Comparison of ENCODE assay signal across 1 cellular context in genomic region chr19:14786421-14786851, GRCh38.
TF ChIP-seq lines count a peak whose summit lies in the region.

No MANE protein-coding gene starts in this region.

TF ChIP-seq in HEK293, 187 proteins besides CTCF, POLR2A, EP300 and RAD21 (continued from another document):
- TF ChIP-seq ZBTB10 (tag by site-specific recombination; IDR thresholded peaks at IDR 0.05): no peak
- TF ChIP-seq ZNF654 (tag by site-specific recombination; IDR thresholded peaks at IDR 0.05; ENCODE audit: low read depth): peak; percentile 69
- TF ChIP-seq ZNF146 (tag by site-specific recombination; IDR thresholded peaks at IDR 0.05): no peak
- TF ChIP-seq ZNF335 (tag by site-specific recombination; conservative IDR thresholded peaks at IDR 0.05): 0 out of 2 replicates have a peak, but pooled peaks have one; percentile 25
TF ChIP-seq in HEK293: peak in this region for 6.
